Comparison of ENCODE assay signal across 22 cellular contexts in the genomic region with DNA sequence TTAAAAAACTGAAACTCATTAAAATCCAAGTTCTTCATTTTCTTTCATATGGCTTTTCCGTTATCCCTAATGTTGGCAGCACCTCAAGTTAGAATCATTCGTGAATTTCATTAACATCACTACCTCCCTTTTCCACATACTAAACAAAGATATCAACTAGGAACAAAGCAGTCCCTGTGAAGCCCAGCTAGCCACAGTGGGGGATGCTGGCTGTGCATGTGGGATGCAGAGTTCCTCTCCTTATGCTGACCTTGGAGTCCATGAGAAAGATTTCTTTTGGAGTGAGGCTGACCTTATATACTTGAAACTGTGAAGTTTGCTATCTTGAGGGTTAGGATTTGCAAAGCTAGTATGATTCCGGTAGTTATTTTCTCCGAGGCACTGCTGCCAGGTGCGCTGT.
A peak's percentile ranks its signal among the peaks of the same experiment; 100 is the strongest.
DNase-seq lines count a peak whose midpoint lies in the region; ATAC-seq and TF ChIP-seq lines count a peak whose summit lies in the region.
"Had no signal": no experiment of that assay in that cellular context is flagged by ENCODE, and none has a peak within 500 bp of the region (broad histone marks: within the 10 kb centered on the region; RNA-seq: fewer than 3 reads in every experiment).

No MANE protein-coding gene starts in this region.

- H3K36me3 ChIP-seq in left ventricle myocardium inferior (no peaks in the 10 kb centered on the region), HUES64 (ENCODE audit: insufficient read depth, low read length) (no peaks in the 10 kb centered on the region)
- H3K36me3 ChIP-seq: HAP-1 had no signal

- no peak overlapping the region for H3K4me3 Mint-ChIP-seq in neural crest cell
- no peak overlapping the region for H3K4me3 Mint-ChIP-seq in activated T-cell treated with anti-CD3 and anti-CD28 coated beads, Interleukin-2, amount 50 U/mL, for 4 hours
- H3K4me3 Mint-ChIP-seq: CD8-positive, alpha-beta T cell had no signal

- peaks cover 16% of the 10 kb centered on the region for H3K4me1 ChIP-seq in left ventricle myocardium inferior
- no peaks in the 10 kb centered on the region for H3K4me1 ChIP-seq in right cardiac atrium (ENCODE audit: control insufficient read depth, insufficient read depth, low read length)
- H3K4me1 ChIP-seq in HUES64 (ENCODE audit: insufficient read depth, low read length), result peaks cover 13% of the 10 kb centered on the region
- H3K4me1 ChIP-seq: HAP-1 had no signal

- no peak for TF ChIP-seq CTCF in left ventricle myocardium inferior (IDR thresholded peaks at IDR 0.05; ENCODE audit: borderline replicate concordance)
- no peak for TF ChIP-seq CTCF in neural crest cell (conservative IDR thresholded peaks at IDR 0.05)

- H3K27ac Mint-ChIP-seq in neural crest cell (ENCODE audit: unreplicated experiment), result peak overlapping the region; percentile 39
- H3K27ac Mint-ChIP-seq: CD8-positive, alpha-beta T cell had no signal

- H3K27ac ChIP-seq in left ventricle myocardium inferior (replicated peaks) (peak overlapping the region; percentile 30), right cardiac atrium (ENCODE audit: low read length) (no peak overlapping the region), HUES64 (ENCODE audit: low read depth, low read length) (peak overlapping the region; percentile 14; the same call in 1 of the 2 replicates)
- H3K27ac ChIP-seq: 22Rv1, A549 had no signal

- no peak overlapping the region for H3K9ac ChIP-seq in HUES64 (ENCODE audit: low read depth, low read length)

- H3K27me3 ChIP-seq in left ventricle myocardium inferior (ENCODE audit: low read depth), result no peaks in the 10 kb centered on the region
- no peaks in the 10 kb centered on the region for H3K27me3 ChIP-seq in right cardiac atrium (ENCODE audit: control insufficient read depth, insufficient read depth)
- no peaks in the 10 kb centered on the region for H3K27me3 ChIP-seq in HUES64 (ENCODE audit: insufficient read depth, low read length)

- no peaks in the 10 kb centered on the region for H3K27me3 Mint-ChIP-seq in neural crest cell (ENCODE audit: low read depth)
- H3K27me3 Mint-ChIP-seq in activated T-cell treated with anti-CD3 and anti-CD28 coated beads, Interleukin-2, amount 50 U/mL, for 4 hours (ENCODE audit: low read depth), result no peaks in the 10 kb centered on the region

- H3K9me3 Mint-ChIP-seq in neural crest cell, result peaks cover 3% of the 10 kb centered on the region
- H3K9me3 Mint-ChIP-seq in activated T-cell treated with anti-CD3 and anti-CD28 coated beads, Interleukin-2, amount 50 U/mL, for 4 hours, result no peaks in the 10 kb centered on the region
- H3K9me3 Mint-ChIP-seq: CD8-positive, alpha-beta T cell had no signal

- intact Hi-C loops in left ventricle myocardium inferior (cut with micrococcal nuclease) (no loop called here), right cardiac atrium (cut with DNase I) (no loop called here), head of caudate nucleus (cut with DNase I) (no loop called here)

- no peaks in the 10 kb centered on the region for H3K36me3 Mint-ChIP-seq in neural crest cell (ENCODE audit: low read depth)
- H3K36me3 Mint-ChIP-seq in activated T-cell treated with anti-CD3 and anti-CD28 coated beads, Interleukin-2, amount 50 U/mL, for 4 hours (ENCODE audit: insufficient read depth), result peaks cover 8% of the 10 kb centered on the region

- DNase-seq in left ventricle myocardium inferior, result no peak
- DNase-seq in right cardiac atrium, result no peak
- no peak for DNase-seq in neural crest cell (ENCODE audit: low read depth, low spot score)
- DNase-seq in activated T-cell treated with anti-CD3 and anti-CD28 coated beads, Interleukin-2, amount 50 U/mL, for 4 hours, result no peak
- DNase-seq in head of caudate nucleus, result no peak
- DNase-seq: AML-193; CD8-positive, alpha-beta T cell; COR-L47; DMS 273 treated with DMSO at 0.1 percent for 48 hours; DMS53; DND-41; EL; GOT3; IMR-90 had no signal

- peaks cover 9% of the 10 kb centered on the region for H3K4me1 Mint-ChIP-seq in neural crest cell
- no peaks in the 10 kb centered on the region for H3K4me1 Mint-ChIP-seq in activated T-cell treated with anti-CD3 and anti-CD28 coated beads, Interleukin-2, amount 50 U/mL, for 4 hours (ENCODE audit: low read depth)

- H3K9me3 ChIP-seq in left ventricle myocardium inferior (replicated peaks), result no peaks in the 10 kb centered on the region
- H3K9me3 ChIP-seq in right cardiac atrium (ENCODE audit: control insufficient read depth, low read length), result no peaks in the 10 kb centered on the region
- no peaks in the 10 kb centered on the region for H3K9me3 ChIP-seq in HUES64 (ENCODE audit: insufficient read depth, low read depth, low read length)
- H3K9me3 ChIP-seq: A549, HAP-1 had no signal

- 68% methylated on average over 5 of the region's 5 CpGs for WGBS in right cardiac atrium
- 73% methylated on average over 5 of the region's 5 CpGs for WGBS in HUES64

- H3K4me3 ChIP-seq in left ventricle myocardium inferior, result no peak overlapping the region
- no peak overlapping the region for H3K4me3 ChIP-seq in right cardiac atrium (ENCODE audit: low read length)
- H3K4me3 ChIP-seq in HUES64 (ENCODE audit: low read length), result no peak overlapping the region
- H3K4me3 ChIP-seq: A549, GM12878, HAP-1, K562 had no signal

- no peak for ATAC-seq in right cardiac atrium
- ATAC-seq in activated T-cell treated with anti-CD3 and anti-CD28 coated beads, Interleukin-2, amount 50 U/mL, for 4 hours, result no peak
- no peak for ATAC-seq in HG03520 (IDR thresholded peaks at IDR 0.05; ENCODE audit: unreplicated experiment)
- ATAC-seq in GM18520 (IDR thresholded peaks at IDR 0.05; ENCODE audit: unreplicated experiment), result no peak
- ATAC-seq: A549; CD8-positive, alpha-beta T cell; GM12878; K562 had no signal
